8 cellular contexts compared by ENCODE assay signal in genomic region chr3:143974181-143974876, GRCh38. TPM values are rescaled to one million over a fixed set of nuclear protein-coding genes. Genes with fewer than 3 reads are reported as not detected.
DNase-seq lines count a peak whose midpoint lies in the region; ATAC-seq lines count a peak whose summit lies in the region.

No MANE protein-coding gene starts in this region.

- H3K27me3 ChIP-seq in iPS-15b (ENCODE audit: control insufficient read depth, insufficient read depth, low read length), result no peaks in the 10 kb centered on the region
- H3K27me3 ChIP-seq in stomach smooth muscle (ENCODE audit: control insufficient read depth in 1 of 2, insufficient read depth in 2 of 2, low read length in 2 of 2), result no peaks in the 10 kb centered on the region

- CTCF ChIA-PET in activated CD4-positive, alpha-beta memory T cell treated with anti-CD3 and anti-CD28 coated beads, Interleukin-2, amount 10 ng/mL, durations not matched to agents 7 days and 5 days (lab: Charles Lee), result interaction anchor here (0.6 to 1.1 kb wide), 2 partner anchors 17 to 35 kb away, joined by 3 to 4 read pairs; no protein-coding TSS in a partner anchor

- H3K9ac ChIP-seq in iPS-15b (ENCODE audit: low read depth, low read length), result no peak overlapping the region
- H3K9ac ChIP-seq in stomach smooth muscle (ENCODE audit: low read length in 2 of 2), result peak overlapping the region; percentile 64 to 85

- ATAC-seq in GM19328 (IDR thresholded peaks at IDR 0.05; ENCODE audit: unreplicated experiment), result no peak
- no peak for ATAC-seq in GM21367 (IDR thresholded peaks at IDR 0.05; ENCODE audit: unreplicated experiment)

- H3K36me3 ChIP-seq in iPS-15b (ENCODE audit: control insufficient read depth, insufficient read depth, low read length) (no peaks in the 10 kb centered on the region), stomach smooth muscle (ENCODE audit: control insufficient read depth in 2 of 2, insufficient read depth in 2 of 2, low read length in 2 of 2) (no peaks in the 10 kb centered on the region)

- peak overlapping the region; percentile 91 for H3K4me3 ChIP-seq in iPS-15b (ENCODE audit: low read depth, low read length)
- peak overlapping the region; percentile 88 to 95 for H3K4me3 ChIP-seq in stomach smooth muscle (ENCODE audit: low read length in 2 of 2)

- POLR2A ChIA-PET in activated CD4-positive, alpha-beta memory T cell treated with anti-CD3 and anti-CD28 coated beads, Interleukin-2, amount 10 ng/mL, durations not matched to agents 7 days and 5 days (lab: Charles Lee), result interaction anchor here (1.2 to 1.5 kb wide), 3 partner anchors 21 to 973 kb away, joined by 3 to 4 read pairs (median 3); partner anchors contain the start of genes SLC9A9 and U2SURP

- peak; percentile 12 for DNase-seq in DMS79 treated with DMSO at 0.1 percent for 48 hours (lab: John Stamatoyannopoulos, UW)
- DNase-seq in DMS79 (lab: John Stamatoyannopoulos, UW), result no peak
- no peak for DNase-seq in activated CD4-positive, alpha-beta memory T cell treated with anti-CD3 and anti-CD28 coated beads, Interleukin-2, amount 10 ng/mL, durations not matched to agents 7 days and 5 days
- DNase-seq in Kasumi-1 (lab: John Stamatoyannopoulos, UW), result no peak

- peaks cover 8% of the 10 kb centered on the region for H3K27me3 Mint-ChIP-seq in activated CD4-positive, alpha-beta memory T cell treated with anti-CD3 and anti-CD28 coated beads, Interleukin-2, amount 10 ng/mL, durations not matched to agents 7 days and 5 days

- peaks cover 10% of the 10 kb centered on the region for H3K36me3 Mint-ChIP-seq in activated CD4-positive, alpha-beta memory T cell treated with anti-CD3 and anti-CD28 coated beads, Interleukin-2, amount 10 ng/mL, durations not matched to agents 7 days and 5 days (ENCODE audit: low read depth)

- H3K4me1 Mint-ChIP-seq in activated CD4-positive, alpha-beta memory T cell treated with anti-CD3 and anti-CD28 coated beads, Interleukin-2, amount 10 ng/mL, durations not matched to agents 7 days and 5 days, result peaks cover 47% of the 10 kb centered on the region

- H3K9me3 Mint-ChIP-seq in activated CD4-positive, alpha-beta memory T cell treated with anti-CD3 and anti-CD28 coated beads, Interleukin-2, amount 10 ng/mL, durations not matched to agents 7 days and 5 days, result no peaks in the 10 kb centered on the region

- H3K27ac Mint-ChIP-seq in activated CD4-positive, alpha-beta memory T cell treated with anti-CD3 and anti-CD28 coated beads, Interleukin-2, amount 10 ng/mL, durations not matched to agents 7 days and 5 days, result peak overlapping the region; percentile 90

- peak overlapping the region; percentile 93 for H3K4me3 Mint-ChIP-seq in activated CD4-positive, alpha-beta memory T cell treated with anti-CD3 and anti-CD28 coated beads, Interleukin-2, amount 10 ng/mL, durations not matched to agents 7 days and 5 days

- H3K27ac ChIP-seq in stomach smooth muscle (ENCODE audit: low read length), result peak overlapping the region; percentile 94

- no peaks in the 10 kb centered on the region for H3K9me3 ChIP-seq in iPS-15b (ENCODE audit: control insufficient read depth, insufficient read depth, low read length)
- H3K9me3 ChIP-seq in stomach smooth muscle (ENCODE audit: control insufficient read depth in 2 of 2, low read length in 2 of 2), result no peaks in the 10 kb centered on the region

- peaks cover 21% of the 10 kb centered on the region for H3K4me1 ChIP-seq in iPS-15b (ENCODE audit: control insufficient read depth, insufficient read depth, low read length)
- H3K4me1 ChIP-seq in stomach smooth muscle (ENCODE audit: control insufficient read depth, insufficient read depth, low read length), result peaks cover 2% of the 10 kb centered on the region

RNA-seq across cellular contexts. Expression of gene DIPK2A, which starts 2.7 kb away (rescaled TPM):
- 10 to 100 TPM; 20.6 to 21.4 TPM for total RNA-seq in activated CD4-positive, alpha-beta memory T cell treated with anti-CD3 and anti-CD28 coated beads, Interleukin-2, amount 10 ng/mL, durations not matched to agents 7 days and 5 days
